Comparison of ENCODE assay signal across 7 cellular contexts in genomic region chr3:181289306-181289705, GRCh38.
"Had no signal": no experiment of that assay in that cellular context is flagged by ENCODE, and none has a peak within 500 bp of the region (broad histone marks: within the 10 kb centered on the region; RNA-seq: fewer than 3 reads in every experiment).

No MANE protein-coding gene starts in this region.

- H3K9me3 Mint-ChIP-seq: IgD-negative memory B cell had no signal

- H3K27ac Mint-ChIP-seq: IgD-negative memory B cell had no signal

- H3K4me1 Mint-ChIP-seq: IgD-negative memory B cell had no signal

- ATAC-seq: HepG2, K562 had no signal

- H3K27ac ChIP-seq: HL-60 had no signal

- H3K36me3 Mint-ChIP-seq: IgD-negative memory B cell had no signal

- H3K4me3 ChIP-seq: K562 had no signal

- H3K4me3 Mint-ChIP-seq: IgD-negative memory B cell had no signal

- DNase-seq: IMR-90, KBM-7, KG1 had no signal

- H3K27me3 Mint-ChIP-seq: IgD-negative memory B cell had no signal
